ENCODE assay signal across 13 cellular contexts in the genomic region with DNA sequence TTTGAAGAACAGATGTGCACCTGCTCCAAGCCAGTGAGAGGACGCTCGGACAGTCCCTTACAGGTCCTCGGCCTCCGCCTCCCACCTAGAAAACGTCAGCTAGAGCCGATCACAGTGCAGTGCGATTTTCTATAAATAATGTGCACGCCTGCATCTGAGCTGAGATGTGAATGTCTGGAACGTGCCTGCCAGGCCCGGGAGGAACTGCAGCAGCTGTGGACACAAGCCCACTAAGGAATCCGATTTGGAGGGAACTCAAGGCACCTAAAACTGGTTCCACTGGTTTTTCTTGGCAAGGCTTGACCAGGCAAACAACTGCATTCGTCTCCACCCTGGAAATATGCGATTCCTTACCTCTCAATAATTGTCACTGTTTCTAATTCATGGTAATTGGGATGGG.
DNase-seq lines count a peak whose midpoint lies in the region; ATAC-seq and TF ChIP-seq lines count a peak whose summit lies in the region.
"Had no signal": no experiment of that assay in that cellular context is flagged by ENCODE, and none has a peak within 500 bp of the region (broad histone marks: within the 10 kb centered on the region; RNA-seq: fewer than 3 reads in every experiment).

No MANE protein-coding gene starts in this region.

- H3K27ac ChIP-seq in IMR-90 (ENCODE audit: insufficient read depth, low read length), result no peak overlapping the region
- peak overlapping the region; percentile 62 for H3K27ac ChIP-seq in PC-3 (ENCODE audit: low read length)
- no peak overlapping the region for H3K27ac ChIP-seq in right cardiac atrium (ENCODE audit: low read length)
- no peak overlapping the region for H3K27ac ChIP-seq in spleen
- H3K27ac ChIP-seq: SJCRH30 had no signal

- peak overlapping the region; percentile 0; the same call in 1 of the 2 replicates for H3K23ac ChIP-seq in IMR-90 (ENCODE audit: low read depth, low read length)

- H2AK5ac ChIP-seq in IMR-90 (ENCODE audit: low read depth, low read length), result no peak overlapping the region

- H3K4me1 ChIP-seq in IMR-90 (ENCODE audit: control insufficient read depth, insufficient read depth, low read length), result peaks cover 44% of the 10 kb centered on the region
- peaks cover 40% of the 10 kb centered on the region for H3K4me1 ChIP-seq in PC-3 (ENCODE audit: insufficient read depth, low read length)
- peaks cover 24% of the 10 kb centered on the region for H3K4me1 ChIP-seq in right cardiac atrium (ENCODE audit: control insufficient read depth, insufficient read depth, low read length)
- no peaks in the 10 kb centered on the region for H3K4me1 ChIP-seq in spleen

- CTCF ChIA-PET in IMR-90 (lab: Yijun Ruan, JAX), result no interaction called here
- CTCF ChIA-PET in PC-3 (lab: Charles Lee), result no interaction called here
- CTCF ChIA-PET in activated naive CD4-positive, alpha-beta T cell treated with anti-CD3 and anti-CD28 coated beads, Interleukin-2, amount 10 ng/mL, durations not matched to agents 7 days and 5 days (lab: Charles Lee), result no interaction called here

- no peaks in the 10 kb centered on the region for H3K36me3 Mint-ChIP-seq in activated naive CD4-positive, alpha-beta T cell treated with anti-CD3 and anti-CD28 coated beads, Interleukin-2, amount 10 ng/mL, durations not matched to agents 7 days and 5 days

- TF ChIP-seq POLR2A in IMR-90 (IDR thresholded peaks at IDR 0.05; ENCODE audit: low read depth, low read length) (no peak), spleen (IDR thresholded peaks at IDR 0.05) (no peak)

- H3K27me3 ChIP-seq in IMR-90 (ENCODE audit: control insufficient read depth, insufficient read depth, low read length) (no peaks in the 10 kb centered on the region), PC-3 (ENCODE audit: low read length) (no peaks in the 10 kb centered on the region), right cardiac atrium (ENCODE audit: control insufficient read depth, insufficient read depth) (no peaks in the 10 kb centered on the region), spleen (replicated peaks in 1 of 7) (peaks cover 0 to 30% (median 0%) of the 10 kb centered on the region in 7 donors)
- H3K27me3 ChIP-seq: SJCRH30 had no signal

- BruUV-seq in IMR-90 (replicated peaks; lab: Mats Ljungman, UMichigan) (no TSS peak), PC-3 (replicated peaks; lab: Mats Ljungman, UMichigan) (no TSS peak)

- no peak overlapping the region for H3K18ac ChIP-seq in IMR-90 (ENCODE audit: low read depth, low read length)

- DNase-seq in IMR-90, result no peak
- peak; percentile 82 for DNase-seq in PC-3
- no peak for DNase-seq in right cardiac atrium
- peak; percentile 63 for DNase-seq in spleen
- DNase-seq in activated effector memory CD4-positive, alpha-beta T cell treated with Interleukin-2 at 50 U/mL for 16 hours, result no peak
- DNase-seq in activated naive CD4-positive, alpha-beta T cell treated with anti-CD3 and anti-CD28 coated beads, Interleukin-2, amount 10 ng/mL, durations not matched to agents 7 days and 5 days, result no peak
- DNase-seq in activated gamma-delta T cell treated with Interleukin-2 at 50 U/mL for 16 hours, result no peak
- DNase-seq: NCI-H1930, SJCRH30 had no signal

- H3K36me3 ChIP-seq in IMR-90 (ENCODE audit: control insufficient read depth, insufficient read depth, low read length) (no peaks in the 10 kb centered on the region), PC-3 (ENCODE audit: low read depth, low read length) (no peaks in the 10 kb centered on the region), spleen (no peaks in the 10 kb centered on the region)
- H3K36me3 ChIP-seq: SJCRH30 had no signal

- H3K9me3 Mint-ChIP-seq in activated naive CD4-positive, alpha-beta T cell treated with anti-CD3 and anti-CD28 coated beads, Interleukin-2, amount 10 ng/mL, durations not matched to agents 7 days and 5 days, result no peaks in the 10 kb centered on the region
- H3K9me3 Mint-ChIP-seq: activated T-helper 1 cell treated with anti-CD3 and anti-CD28 coated beads, Interleukin-12 subunit alpha, Interleukin-12 subunit beta, Interleukin-2, Interleukin-4 antibody, amounts not matched to agents 30 ng/mL and 10 ng/mL and 1 ng/mL, durations not matched to agents 14 hours and 24 hours and 36 hours had no signal

- intact Hi-C loops in IMR-90 (cut with micrococcal nuclease), result no loop called here
- intact Hi-C loops in PC-3 (cut with micrococcal nuclease), result loop anchor here (10.0 kb wide), 1 partner anchor 172 kb away; no protein-coding TSS in a partner anchor
- intact Hi-C loops in right cardiac atrium (cut with DNase I), result no loop called here
- intact Hi-C loops in spleen (cut with DNase I; ENCODE audit: low total_unique reads), result no loop called here

- H3K9me3 ChIP-seq in IMR-90 (ENCODE audit: control insufficient read depth, insufficient read depth, low read length) (no peaks in the 10 kb centered on the region), PC-3 (ENCODE audit: low read length) (no peaks in the 10 kb centered on the region), right cardiac atrium (ENCODE audit: control insufficient read depth, low read length) (no peaks in the 10 kb centered on the region), spleen (no peaks in the 10 kb centered on the region)
- H3K9me3 ChIP-seq: SJCRH30 had no signal

- no peak overlapping the region for H2BK15ac ChIP-seq in IMR-90 (ENCODE audit: low read depth, low read length)

- no peak overlapping the region for H3K14ac ChIP-seq in IMR-90 (replicated peaks; ENCODE audit: low read depth, low read length)

- no peaks in the 10 kb centered on the region for H3K4me1 Mint-ChIP-seq in activated naive CD4-positive, alpha-beta T cell treated with anti-CD3 and anti-CD28 coated beads, Interleukin-2, amount 10 ng/mL, durations not matched to agents 7 days and 5 days

- H2BK5ac ChIP-seq in IMR-90 (ENCODE audit: low read depth, low read length, poor library complexity, severe bottlenecking), result no peak overlapping the region

- 78% methylated on average over 10 of the region's 13 CpGs; no CpG with 5 or more reads in 1 of the 2 experiments for WGBS in IMR-90 (ENCODE audit: extremely low coverage in 2 of 2, insufficient read length in 1 of 2), 2 experiments
- 58% methylated on average over 13 of the region's 13 CpGs for WGBS in right cardiac atrium
- 81 to 88% (median 85%) methylated on average over 13 of the region's 13 CpGs for WGBS in spleen, 5 donors

- H2BK120ac ChIP-seq in IMR-90 (ENCODE audit: low read depth, low read length), result no peak overlapping the region

- H2AK9ac ChIP-seq in IMR-90 (replicated peaks; ENCODE audit: low read depth, low read length, poor library complexity), result no peak overlapping the region

- no peak overlapping the region for H3K4me3 Mint-ChIP-seq in activated naive CD4-positive, alpha-beta T cell treated with anti-CD3 and anti-CD28 coated beads, Interleukin-2, amount 10 ng/mL, durations not matched to agents 7 days and 5 days
- H3K4me3 Mint-ChIP-seq: activated T-helper 1 cell treated with anti-CD3 and anti-CD28 coated beads, Interleukin-12 subunit alpha, Interleukin-12 subunit beta, Interleukin-2, Interleukin-4 antibody, amounts not matched to agents 30 ng/mL and 10 ng/mL and 1 ng/mL, durations not matched to agents 14 hours and 24 hours and 36 hours had no signal

- H3K27ac Mint-ChIP-seq in activated naive CD4-positive, alpha-beta T cell treated with anti-CD3 and anti-CD28 coated beads, Interleukin-2, amount 10 ng/mL, durations not matched to agents 7 days and 5 days, result no peak overlapping the region
- H3K27ac Mint-ChIP-seq: activated T-helper 1 cell treated with anti-CD3 and anti-CD28 coated beads, Interleukin-12 subunit alpha, Interleukin-12 subunit beta, Interleukin-2, Interleukin-4 antibody, amounts not matched to agents 30 ng/mL and 10 ng/mL and 1 ng/mL, durations not matched to agents 14 hours and 24 hours and 36 hours had no signal

- in situ Hi-C loops in IMR-90 (cut with MboI; ENCODE audit: low sequenced_read_pairs), result no loop called here

- H2BK20ac ChIP-seq in IMR-90 (ENCODE audit: low read depth, low read length), result no peak overlapping the region

- POLR2A ChIA-PET in IMR-90 (lab: Charles Lee; ENCODE audit: unreplicated experiment) (no interaction called here), PC-3 (lab: Charles Lee; ENCODE audit: unreplicated experiment) (no interaction called here)

- no peaks in the 10 kb centered on the region for H3F3A ChIP-seq in PC-3 (ENCODE audit: low read length, unreplicated experiment)

- H4K91ac ChIP-seq in IMR-90 (ENCODE audit: insufficient read depth, low read depth, low read length), result no peak overlapping the region

- TF ChIP-seq CTCF in IMR-90 (conservative IDR thresholded peaks at IDR 0.05; ENCODE audit: low read depth, low read length) (no peak), PC-3 (conservative IDR thresholded peaks at IDR 0.05; ENCODE audit: low read depth, low read length) (no peak), spleen (IDR thresholded peaks at IDR 0.05 in 8 of 11, conservative IDR thresholded peaks at IDR 0.05 in 3 of 11) (no peak)

- no peak overlapping the region for H4K8ac ChIP-seq in IMR-90 (ENCODE audit: low read depth in 2 of 2, low read length in 2 of 2)

- no peak overlapping the region for H3K4me3 ChIP-seq in IMR-90 (ENCODE audit: insufficient read depth, low read depth, low read length)
- H3K4me3 ChIP-seq in PC-3 (ENCODE audit: low read length), result no peak overlapping the region; the same call in 1 of the 2 replicates
- no peak overlapping the region for H3K4me3 ChIP-seq in right cardiac atrium (ENCODE audit: low read length)
- H3K4me3 ChIP-seq in spleen, result no peak overlapping the region
- H3K4me3 ChIP-seq: SJCRH30, skin epidermis had no signal

- H2AFZ ChIP-seq in IMR-90 (replicated peaks; ENCODE audit: low read length, poor library complexity) (no peak overlapping the region), PC-3 (ENCODE audit: low read length) (no peak overlapping the region)

- peaks cover 37 to 85% of the 10 kb centered on the region in 2 experiments for H3K79me1 ChIP-seq in IMR-90 (ENCODE audit: low read depth in 1 of 2, low read length in 2 of 2)

- no peak overlapping the region for H3K9ac ChIP-seq in IMR-90 (ENCODE audit: low read depth, low read length)
- H3K9ac ChIP-seq in PC-3 (ENCODE audit: low read length), result no peak overlapping the region

- no peak overlapping the region for H4K5ac ChIP-seq in IMR-90 (ENCODE audit: low read depth, low read length)

- no peak for TF ChIP-seq RAD21 in IMR-90 (IDR thresholded peaks at IDR 0.05; ENCODE audit: low read length)

- H4K20me1 ChIP-seq in IMR-90 (ENCODE audit: insufficient read depth, low read length) (peaks cover 81% of the 10 kb centered on the region), PC-3 (ENCODE audit: low read length) (no peaks in the 10 kb centered on the region)

- no peak overlapping the region for H3K56ac ChIP-seq in IMR-90 (ENCODE audit: extremely low read depth, insufficient read depth, low read length)

- dilution Hi-C loops in IMR-90 (cut with HindIII; ENCODE audit: low sequenced_read_pairs, unreplicated experiment), result no loop called here

- peaks cover 57% of the 10 kb centered on the region for H3K9me1 ChIP-seq in IMR-90 (ENCODE audit: insufficient read depth, low read length)

- H3K27me3 Mint-ChIP-seq in activated naive CD4-positive, alpha-beta T cell treated with anti-CD3 and anti-CD28 coated beads, Interleukin-2, amount 10 ng/mL, durations not matched to agents 7 days and 5 days, result no peaks in the 10 kb centered on the region

- H3K4me2 ChIP-seq in IMR-90 (ENCODE audit: low read depth, low read length), result no peak overlapping the region
- peak overlapping the region; percentile 60 for H3K4me2 ChIP-seq in PC-3 (ENCODE audit: low read length)

- H3K9me2 ChIP-seq in PC-3 (replicated peaks; ENCODE audit: low read length), result no peaks in the 10 kb centered on the region

- no peak for ATAC-seq in IMR-90 (ENCODE audit: low read depth)
- peak; percentile 46 for ATAC-seq in PC-3
- ATAC-seq in right cardiac atrium, result peak; percentile 62 to 73
- ATAC-seq in HG03196 (IDR thresholded peaks at IDR 0.05; ENCODE audit: unreplicated experiment), result no peak
- ATAC-seq: activated CD4-positive, CD25-positive, alpha-beta regulatory T cell treated with anti-CD3 and anti-CD28 coated beads, Interleukin-2, amount 50 U/mL, for 24 hours had no signal

- H3K79me2 ChIP-seq in PC-3 (ENCODE audit: low read length), result 0 out of 2 replicates have a peak, but pooled peaks cover 22% of the 10 kb centered on the region

- H3K4ac ChIP-seq in IMR-90 (ENCODE audit: low read depth, low read length), result no peak overlapping the region

Comparison
In these comparisons a context has a peak if more than half of its experiments do, and no peak if none do; other contexts are left out.
1. ATAC-seq: peak in PC-3 (single experiment) and right cardiac atrium (2 of 2); none in IMR-90 (single experiment) and HG03196 (single experiment).
2. DNase-seq: peak in PC-3 (single experiment) and spleen (single experiment); none in IMR-90 (single experiment), right cardiac atrium (0 of 3), activated effector memory CD4-positive, alpha-beta T cell treated with Interleukin-2 at 50 U/mL for 16 hours (single experiment), activated naive CD4-positive, alpha-beta T cell treated with anti-CD3 and anti-CD28 coated beads, Interleukin-2, amount 10 ng/mL, durations not matched to agents 7 days and 5 days (single experiment) and activated gamma-delta T cell treated with Interleukin-2 at 50 U/mL for 16 hours (single experiment).